Comparison of ENCODE assay signal across 8 cellular contexts in genomic region chr14:100241279-100241678, GRCh38. TPM values are rescaled to one million over a fixed set of nuclear protein-coding genes. Genes with fewer than 3 reads are reported as not detected.
DNase-seq lines count a peak whose midpoint lies in the region; ATAC-seq and TF ChIP-seq lines count a peak whose summit lies in the region.

No MANE protein-coding gene starts in this region.

- H3K27ac ChIP-seq in RWPE1 (peak overlapping the region; percentile 42; the same call in 1 of the 2 replicates), esophagus muscularis mucosa (replicated peaks in 1 of 4) (peak overlapping the region; percentile 99 to 100 (median 100)), psoas muscle (peak overlapping the region; percentile 100)

- H3K4me1 ChIP-seq in esophagus muscularis mucosa: peaks cover 56 to 69% (median 68%) of the 10 kb centered on the region in 4 donors
- H3K4me1 ChIP-seq in psoas muscle: peaks cover 64% of the 10 kb centered on the region

- no peak for TF ChIP-seq CTCF in GM06990 (IDR thresholded peaks at IDR 0.05; ENCODE audit: insufficient read depth, low read length, poor library complexity, severe bottlenecking)
- no peak for TF ChIP-seq CTCF in RWPE1 (conservative IDR thresholded peaks at IDR 0.05; ENCODE audit: low read depth)
- no peak for TF ChIP-seq CTCF in esophagus muscularis mucosa (IDR thresholded peaks at IDR 0.05)
- TF ChIP-seq CTCF in psoas muscle (IDR thresholded peaks at IDR 0.05): no peak

- POLR2A ChIA-PET in RWPE1 (lab: Yijun Ruan, JAX; ENCODE audit: low non-redundant PET): no interaction called here

- ATAC-seq in psoas muscle: no peak
- ATAC-seq in GM19467 (IDR thresholded peaks at IDR 0.05; ENCODE audit: unreplicated experiment): no peak

- DNase-seq in GM06990 (ENCODE audit: extremely low read depth, insufficient read length) (no peak), RWPE1 (ENCODE audit: low spot score) (no peak), esophagus muscularis mucosa (ENCODE audit: extremely low spot score) (no peak), psoas muscle (no peak), HPDE6-E6E7 (ENCODE audit: extremely low spot score) (no peak), SKM-1 (lab: John Stamatoyannopoulos, UW; ENCODE audit: unreplicated experiment) (no peak), islet precursor cell (no peak)

- TF ChIP-seq EP300 in esophagus muscularis mucosa (IDR thresholded peaks at IDR 0.05): no peak

- intact Hi-C loops in esophagus muscularis mucosa (cut with DNase I) (loop anchor here (5.0 kb wide), 1 partner anchor 46 kb away; no protein-coding TSS in a partner anchor), psoas muscle (cut with DNase I) (loop anchor here (2.0 to 5.0 kb wide), 4 partner anchors 41 to 136 kb away; partner anchors contain the start of genes WDR25 (in 2 of the 2) and SLC25A29 (in 1 of the 2))

- 31% methylated on average over 3 of the region's 3 CpGs for WGBS in esophagus muscularis mucosa
- 41 to 50% (median 48%) methylated on average over 3 of the region's 3 CpGs for WGBS in psoas muscle, 3 donors

- CTCF ChIA-PET in RWPE1 (lab: Yijun Ruan, JAX): interaction anchor here (0.6 kb wide), 4 partner anchors 68 to 448 kb away, joined by 3 to 6 read pairs (median 4); no protein-coding TSS in a partner anchor

- TF ChIP-seq POLR2A in esophagus muscularis mucosa (IDR thresholded peaks at IDR 0.05; ENCODE audit: low read depth): no peak

- H3K4me3 ChIP-seq in GM06990 (replicated peaks; ENCODE audit: low read depth, low read length) (peak overlapping the region; percentile 83), esophagus muscularis mucosa (peak overlapping the region; percentile 77 to 100 (median 92)), psoas muscle (peak overlapping the region; percentile 99)

- peaks cover 3% of the 10 kb centered on the region; the same call in 1 of the 2 replicates for H3K36me3 ChIP-seq in GM06990 (ENCODE audit: control insufficient read depth, insufficient read depth, low read length)
- H3K36me3 ChIP-seq in esophagus muscularis mucosa: no peaks in the 10 kb centered on the region
- no peaks in the 10 kb centered on the region for H3K36me3 ChIP-seq in psoas muscle (ENCODE audit: insufficient read depth in 1 of 2, low read depth in 1 of 2)

- no peaks in the 10 kb centered on the region for H3K27me3 ChIP-seq in GM06990 (replicated peaks; ENCODE audit: control insufficient read depth, insufficient read depth, low read length)
- no peaks in the 10 kb centered on the region for H3K27me3 ChIP-seq in esophagus muscularis mucosa
- H3K27me3 ChIP-seq in psoas muscle (ENCODE audit: insufficient read depth in 3 of 3, low read length in 2 of 3): no peaks in the 10 kb centered on the region

- no peaks in the 10 kb centered on the region for H3K9me3 ChIP-seq in esophagus muscularis mucosa
- no peaks in the 10 kb centered on the region for H3K9me3 ChIP-seq in psoas muscle

RNA-seq across cellular contexts. Expression of gene YY1, which starts 2.3 kb away (rescaled TPM):
- 10 to 100 TPM; 54.8 to 83.4 (median 62.7) TPM for total RNA-seq in esophagus muscularis mucosa
- total RNA-seq in psoas muscle: 10 to 100 TPM; 44.6 to 58.4 (median 53.3) TPM
- polyA plus RNA-seq in psoas muscle: 10 to 100 TPM; 23.8 to 44.3 (median 34.7) TPM

Comparison
In these comparisons a context has a peak if more than half of its experiments do, and no peak if none do; other contexts are left out.
1. H3K27ac ChIP-seq: peak in every context shown above with its lines; median percentile 100 in esophagus muscularis mucosa; 100 in psoas muscle; 42 in RWPE1.